Comparison of ENCODE assay signal across 1 cellular context in the genomic region with DNA sequence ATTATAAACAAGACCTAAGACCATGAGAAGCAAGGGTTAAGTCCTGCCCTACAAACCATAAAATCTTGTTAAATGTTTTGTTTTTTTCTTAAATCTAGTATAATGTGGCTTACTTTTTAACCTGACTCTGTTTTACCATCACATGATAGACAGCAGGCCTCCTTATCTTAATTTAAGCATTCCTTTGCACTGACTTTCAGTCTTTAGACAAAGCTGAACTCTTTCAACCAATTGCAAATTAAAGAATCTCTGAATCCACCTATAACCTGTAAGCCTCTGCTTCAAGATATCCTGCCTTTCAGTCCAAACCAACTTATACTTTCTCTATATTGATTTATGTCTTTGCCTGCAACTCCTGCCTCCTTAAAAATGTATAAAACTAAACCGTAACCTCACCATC.
TF ChIP-seq lines count a peak whose summit lies in the region.

No MANE protein-coding gene starts in this region.

TF ChIP-seq in GM23338, 12 proteins besides CTCF, POLR2A, EP300 and RAD21 (continued from another document):
- no peak for TF ChIP-seq ZNF462 (CRISPR knock-in tag; IDR thresholded peaks at IDR 0.05)
- no peak for TF ChIP-seq EZH2phosphoT487 (IDR thresholded peaks at IDR 0.05; ENCODE audit: unreplicated experiment)
- no peak for TF ChIP-seq ZNF114 (CRISPR knock-in tag; IDR thresholded peaks at IDR 0.05)
- TF ChIP-seq REST (IDR thresholded peaks at IDR 0.05; ENCODE audit: unreplicated experiment) = no peak
TF ChIP-seq in GM23338: peak in this region for 0.
